In genomic region chr16:73002836-73003235, GRCh38 we compare ENCODE assay signal across 21 cellular contexts.
"Had no signal": no experiment of that assay in that cellular context is flagged by ENCODE, and none has a peak within 500 bp of the region (broad histone marks: within the 10 kb centered on the region; RNA-seq: fewer than 3 reads in every experiment).

No MANE protein-coding gene starts in this region.

- H3K4me3 Mint-ChIP-seq: activated CD4-positive, alpha-beta memory T cell treated with anti-CD3 and anti-CD28 coated beads, Interleukin-2, amount 10 ng/mL, durations not matched to agents 7 days and 5 days; activated CD8-positive, alpha-beta memory T cell treated with anti-CD3 and anti-CD28 coated beads, Interleukin-2, amount 10 ng/mL, durations not matched to agents 7 days and 5 days; activated naive CD8-positive, alpha-beta T cell treated with anti-CD3 and anti-CD28 coated beads, Interleukin-2, amount 10 ng/mL, durations not matched to agents 7 days and 5 days; natural killer cell treated with Interleukin-12 subunit alpha and Interleukin-12 subunit beta and Interleukin-15 and Interleukin-18, amount 100 ng/mL, for 72 hours; T-helper 2 cell treated with Interferon-gamma antibody and Interleukin-4, amounts not matched to agents 5 μg/mL and 100 μg/mL, for 36 hours; WTC11 had no signal

- H3K4me1 Mint-ChIP-seq: activated CD4-positive, alpha-beta memory T cell treated with anti-CD3 and anti-CD28 coated beads, Interleukin-2, amount 10 ng/mL, durations not matched to agents 7 days and 5 days; activated CD8-positive, alpha-beta memory T cell treated with anti-CD3 and anti-CD28 coated beads, Interleukin-2, amount 10 ng/mL, durations not matched to agents 7 days and 5 days; activated naive CD8-positive, alpha-beta T cell treated with anti-CD3 and anti-CD28 coated beads, Interleukin-2, amount 10 ng/mL, durations not matched to agents 7 days and 5 days had no signal

- H3K27me3 Mint-ChIP-seq: activated CD4-positive, alpha-beta memory T cell treated with anti-CD3 and anti-CD28 coated beads, Interleukin-2, amount 10 ng/mL, durations not matched to agents 7 days and 5 days; activated CD8-positive, alpha-beta memory T cell treated with anti-CD3 and anti-CD28 coated beads, Interleukin-2, amount 10 ng/mL, durations not matched to agents 7 days and 5 days; natural killer cell treated with Interleukin-12 subunit alpha and Interleukin-12 subunit beta and Interleukin-15 and Interleukin-18, amount 100 ng/mL, for 72 hours had no signal

- H3K4me3 ChIP-seq: breast epithelium, esophagus muscularis mucosa, hepatocyte, sigmoid colon, tibial artery had no signal

- H2AFZ ChIP-seq: hepatocyte had no signal

- H3K9me3 ChIP-seq: breast epithelium, tibial artery had no signal

- H3K9me3 Mint-ChIP-seq: natural killer cell treated with Interleukin-12 subunit alpha and Interleukin-12 subunit beta and Interleukin-15 and Interleukin-18, amount 100 ng/mL, for 72 hours had no signal

- H3K27me3 ChIP-seq: breast epithelium, esophagus muscularis mucosa, hepatocyte, sigmoid colon, tibial artery had no signal

- H3K4me2 ChIP-seq: hepatocyte had no signal

- ATAC-seq: activated CD8-positive, alpha-beta memory T cell treated with anti-CD3 and anti-CD28 coated beads, Interleukin-2, amount 10 ng/mL, durations not matched to agents 7 days and 5 days; left cardiac atrium; natural killer cell treated with Interleukin-12 subunit alpha and Interleukin-12 subunit beta and Interleukin-15 and Interleukin-18, amount 100 ng/mL, for 72 hours; WTC11 had no signal

- H3K36me3 Mint-ChIP-seq: activated CD8-positive, alpha-beta memory T cell treated with anti-CD3 and anti-CD28 coated beads, Interleukin-2, amount 10 ng/mL, durations not matched to agents 7 days and 5 days; activated naive CD8-positive, alpha-beta T cell treated with anti-CD3 and anti-CD28 coated beads, Interleukin-2, amount 10 ng/mL, durations not matched to agents 7 days and 5 days; natural killer cell treated with Interleukin-12 subunit alpha and Interleukin-12 subunit beta and Interleukin-15 and Interleukin-18, amount 100 ng/mL, for 72 hours had no signal

- H3K27ac ChIP-seq: breast epithelium, esophagus muscularis mucosa, hepatocyte, sigmoid colon had no signal

- H3K27ac Mint-ChIP-seq: activated CD4-positive, alpha-beta memory T cell treated with anti-CD3 and anti-CD28 coated beads, Interleukin-2, amount 10 ng/mL, durations not matched to agents 7 days and 5 days; activated CD8-positive, alpha-beta memory T cell treated with anti-CD3 and anti-CD28 coated beads, Interleukin-2, amount 10 ng/mL, durations not matched to agents 7 days and 5 days; activated naive CD8-positive, alpha-beta T cell treated with anti-CD3 and anti-CD28 coated beads, Interleukin-2, amount 10 ng/mL, durations not matched to agents 7 days and 5 days; natural killer cell treated with Interleukin-12 subunit alpha and Interleukin-12 subunit beta and Interleukin-15 and Interleukin-18, amount 100 ng/mL, for 72 hours; T-helper 2 cell treated with Interferon-gamma antibody and Interleukin-4, amounts not matched to agents 5 μg/mL and 100 μg/mL, for 36 hours; WTC11 had no signal

- H3K36me3 ChIP-seq: breast epithelium, esophagus muscularis mucosa, sigmoid colon had no signal

- DNase-seq: activated CD4-positive, alpha-beta memory T cell treated with anti-CD3 and anti-CD28 coated beads, Interleukin-2, amount 10 ng/mL, durations not matched to agents 7 days and 5 days; activated CD4-positive, alpha-beta T cell treated with anti-CD3 and anti-CD28 coated beads for 4 hours; activated CD8-positive, alpha-beta memory T cell treated with anti-CD3 and anti-CD28 coated beads, Interleukin-2, amount 10 ng/mL, durations not matched to agents 7 days and 5 days; activated naive CD4-positive, alpha-beta T cell treated with Interleukin-2 at 50 U/mL for 16 hours; activated naive CD8-positive, alpha-beta T cell treated with anti-CD3 and anti-CD28 coated beads, Interleukin-2, amount 10 ng/mL, durations not matched to agents 7 days and 5 days; anterior cingulate cortex; cortex of kidney; effector memory CD4-positive, alpha-beta T cell; left cardiac atrium; posterior cingulate gyrus; sigmoid colon; stimulated activated naive CD4-positive, alpha-beta T cell treated with Interleukin-2 at 50 U/mL for 16 hours; substantia nigra; SW 1271 had no signal
